1 cellular context compared by ENCODE assay signal in genomic region chr19:14405758-14406644, GRCh38.
TF ChIP-seq lines count a peak whose summit lies in the region.

No MANE protein-coding gene starts in this region.

TF ChIP-seq in K562, 482 proteins besides CTCF, POLR2A, EP300 and RAD21 (continued from another document and continues in another):
- TF ChIP-seq MAX (CRISPR knock-in tag; IDR thresholded peaks at IDR 0.05) (peak; percentile 85), ETV5 (CRISPR knock-in tag; IDR thresholded peaks at IDR 0.05; ENCODE audit: low read depth) (no peak), SPI1 (IDR thresholded peaks at IDR 0.05; ENCODE audit: borderline replicate concordance, low read depth, low read length) (no peak), KDM2B (CRISPR knock-in tag; IDR thresholded peaks at IDR 0.05) (no peak), SREBF1 (IDR thresholded peaks at IDR 0.05; ENCODE audit: borderline replicate concordance, low read depth, low read length) (no peak), SIX5 (IDR thresholded peaks at IDR 0.05; ENCODE audit: borderline replicate concordance in 1 of 2, insufficient read depth in 1 of 2, low read depth in 1 of 2, low read length in 2 of 2) (no peak), ZNF121 (CRISPR knock-in tag; conservative IDR thresholded peaks at IDR 0.05) (no peak), E4F1 (CRISPR knock-in tag; IDR thresholded peaks at IDR 0.05; ENCODE audit: borderline replicate concordance) (no peak), ZNF57 (CRISPR knock-in tag; IDR thresholded peaks at IDR 0.05) (no peak), ZNF436 (CRISPR knock-in tag; IDR thresholded peaks at IDR 0.05) (no peak), ILK (tag; IDR thresholded peaks at IDR 0.05; ENCODE audit: borderline replicate concordance, low read depth) (no peak), ELF2 (CRISPR knock-in tag; IDR thresholded peaks at IDR 0.05) (no peak), TAF9B (IDR thresholded peaks at IDR 0.05; ENCODE audit: partially characterized antibody) (no peak), JUND (IDR thresholded peaks at IDR 0.05; ENCODE audit: borderline replicate concordance, low read depth, low read length) (peak; percentile 47; the same call in 1 of the 2 replicates), JUND (tag; IDR thresholded peaks at IDR 0.05; ENCODE audit: borderline replicate concordance, low read depth, low read length) (peak; percentile 61; the same call in 1 of the 3 replicates), HNRNPUL1 (IDR thresholded peaks at IDR 0.05; ENCODE audit: low read length) (no peak), RBM15 (IDR thresholded peaks at IDR 0.05; ENCODE audit: insufficient read depth, low read length) (no peak), MTF1 (CRISPR knock-in tag; IDR thresholded peaks at IDR 0.05; ENCODE audit: borderline replicate concordance) (no peak), ZNF695 (CRISPR knock-in tag; IDR thresholded peaks at IDR 0.05) (no peak), CBX8 (IDR thresholded peaks at IDR 0.05; ENCODE audit: borderline replicate concordance, extremely low read depth, low read depth, low read length, poor library complexity, severe bottlenecking) (no peak), CBX3 (IDR thresholded peaks at IDR 0.05; ENCODE audit: borderline replicate concordance in 1 of 2, low read length in 2 of 2) (no peak), LARP7 (IDR thresholded peaks at IDR 0.05) (no peak), STAG1 (CRISPR knock-in tag; IDR thresholded peaks at IDR 0.05; ENCODE audit: borderline replicate concordance) (peak; percentile 78), CREB3 (tag; conservative IDR thresholded peaks at IDR 0.05; ENCODE audit: low read depth) (no peak), BRD4 (IDR thresholded peaks at IDR 0.05) (no peak), NRF1 (conservative IDR thresholded peaks at IDR 0.05 in 1 of 2, IDR thresholded peaks at IDR 0.05 in 1 of 2) (peak; percentile 67 to 71), SMAD4 (CRISPR knock-in tag; conservative IDR thresholded peaks at IDR 0.05) (no peak), ZNF668 (CRISPR knock-in tag; IDR thresholded peaks at IDR 0.05) (no peak), SMAD1 (IDR thresholded peaks at IDR 0.05; ENCODE audit: low read depth, low read length, partially characterized antibody) (no peak), CHD2 (IDR thresholded peaks at IDR 0.05; ENCODE audit: low read depth, low read length) (no peak), TEAD2 (tag; IDR thresholded peaks at IDR 0.05) (no peak), POLR2G (IDR thresholded peaks at IDR 0.05; ENCODE audit: low read depth, low read length) (peak; percentile 79), CEBPG (CRISPR knock-in tag; IDR thresholded peaks at IDR 0.05) (no peak), CEBPG (tag; conservative IDR thresholded peaks at IDR 0.05 in 1 of 2, IDR thresholded peaks at IDR 0.05 in 1 of 2) (no peak)
- TF ChIP-seq, protein P1, sequence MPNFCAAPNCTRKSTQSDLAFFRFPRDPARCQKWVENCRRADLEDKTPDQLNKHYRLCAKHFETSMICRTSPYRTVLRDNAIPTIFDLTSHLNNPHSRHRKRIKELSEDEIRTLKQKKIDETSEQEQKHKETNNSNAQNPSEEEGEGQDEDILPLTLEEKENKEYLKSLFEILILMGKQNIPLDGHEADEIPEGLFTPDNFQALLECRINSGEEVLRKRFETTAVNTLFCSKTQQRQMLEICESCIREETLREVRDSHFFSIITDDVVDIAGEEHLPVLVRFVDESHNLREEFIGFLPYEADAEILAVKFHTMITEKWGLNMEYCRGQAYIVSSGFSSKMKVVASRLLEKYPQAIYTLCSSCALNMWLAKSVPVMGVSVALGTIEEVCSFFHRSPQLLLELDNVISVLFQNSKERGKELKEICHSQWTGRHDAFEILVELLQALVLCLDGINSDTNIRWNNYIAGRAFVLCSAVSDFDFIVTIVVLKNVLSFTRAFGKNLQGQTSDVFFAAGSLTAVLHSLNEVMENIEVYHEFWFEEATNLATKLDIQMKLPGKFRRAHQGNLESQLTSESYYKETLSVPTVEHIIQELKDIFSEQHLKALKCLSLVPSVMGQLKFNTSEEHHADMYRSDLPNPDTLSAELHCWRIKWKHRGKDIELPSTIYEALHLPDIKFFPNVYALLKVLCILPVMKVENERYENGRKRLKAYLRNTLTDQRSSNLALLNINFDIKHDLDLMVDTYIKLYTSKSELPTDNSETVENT (CRISPR knock-in tag; IDR thresholded peaks at IDR 0.05): no peak
- TF ChIP-seq, protein P2, sequence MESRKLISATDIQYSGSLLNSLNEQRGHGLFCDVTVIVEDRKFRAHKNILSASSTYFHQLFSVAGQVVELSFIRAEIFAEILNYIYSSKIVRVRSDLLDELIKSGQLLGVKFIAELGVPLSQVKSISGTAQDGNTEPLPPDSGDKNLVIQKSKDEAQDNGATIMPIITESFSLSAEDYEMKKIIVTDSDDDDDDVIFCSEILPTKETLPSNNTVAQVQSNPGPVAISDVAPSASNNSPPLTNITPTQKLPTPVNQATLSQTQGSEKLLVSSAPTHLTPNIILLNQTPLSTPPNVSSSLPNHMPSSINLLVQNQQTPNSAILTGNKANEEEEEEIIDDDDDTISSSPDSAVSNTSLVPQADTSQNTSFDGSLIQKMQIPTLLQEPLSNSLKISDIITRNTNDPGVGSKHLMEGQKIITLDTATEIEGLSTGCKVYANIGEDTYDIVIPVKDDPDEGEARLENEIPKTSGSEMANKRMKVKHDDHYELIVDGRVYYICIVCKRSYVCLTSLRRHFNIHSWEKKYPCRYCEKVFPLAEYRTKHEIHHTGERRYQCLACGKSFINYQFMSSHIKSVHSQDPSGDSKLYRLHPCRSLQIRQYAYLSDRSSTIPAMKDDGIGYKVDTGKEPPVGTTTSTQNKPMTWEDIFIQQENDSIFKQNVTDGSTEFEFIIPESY (CRISPR knock-in tag; IDR thresholded peaks at IDR 0.05): peak; percentile 77
- TF ChIP-seq, protein P3, sequence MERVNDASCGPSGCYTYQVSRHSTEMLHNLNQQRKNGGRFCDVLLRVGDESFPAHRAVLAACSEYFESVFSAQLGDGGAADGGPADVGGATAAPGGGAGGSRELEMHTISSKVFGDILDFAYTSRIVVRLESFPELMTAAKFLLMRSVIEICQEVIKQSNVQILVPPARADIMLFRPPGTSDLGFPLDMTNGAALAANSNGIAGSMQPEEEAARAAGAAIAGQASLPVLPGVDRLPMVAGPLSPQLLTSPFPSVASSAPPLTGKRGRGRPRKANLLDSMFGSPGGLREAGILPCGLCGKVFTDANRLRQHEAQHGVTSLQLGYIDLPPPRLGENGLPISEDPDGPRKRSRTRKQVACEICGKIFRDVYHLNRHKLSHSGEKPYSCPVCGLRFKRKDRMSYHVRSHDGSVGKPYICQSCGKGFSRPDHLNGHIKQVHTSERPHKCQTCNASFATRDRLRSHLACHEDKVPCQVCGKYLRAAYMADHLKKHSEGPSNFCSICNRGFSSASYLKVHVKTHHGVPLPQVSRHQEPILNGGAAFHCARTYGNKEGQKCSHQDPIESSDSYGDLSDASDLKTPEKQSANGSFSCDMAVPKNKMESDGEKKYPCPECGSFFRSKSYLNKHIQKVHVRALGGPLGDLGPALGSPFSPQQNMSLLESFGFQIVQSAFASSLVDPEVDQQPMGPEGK (CRISPR knock-in tag; IDR thresholded peaks at IDR 0.05; ENCODE audit: borderline replicate concordance): no peak
- TF ChIP-seq, protein P4, sequence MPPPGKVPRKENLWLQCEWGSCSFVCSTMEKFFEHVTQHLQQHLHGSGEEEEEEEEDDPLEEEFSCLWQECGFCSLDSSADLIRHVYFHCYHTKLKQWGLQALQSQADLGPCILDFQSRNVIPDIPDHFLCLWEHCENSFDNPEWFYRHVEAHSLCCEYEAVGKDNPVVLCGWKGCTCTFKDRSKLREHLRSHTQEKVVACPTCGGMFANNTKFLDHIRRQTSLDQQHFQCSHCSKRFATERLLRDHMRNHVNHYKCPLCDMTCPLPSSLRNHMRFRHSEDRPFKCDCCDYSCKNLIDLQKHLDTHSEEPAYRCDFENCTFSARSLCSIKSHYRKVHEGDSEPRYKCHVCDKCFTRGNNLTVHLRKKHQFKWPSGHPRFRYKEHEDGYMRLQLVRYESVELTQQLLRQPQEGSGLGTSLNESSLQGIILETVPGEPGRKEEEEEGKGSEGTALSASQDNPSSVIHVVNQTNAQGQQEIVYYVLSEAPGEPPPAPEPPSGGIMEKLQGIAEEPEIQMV (tag; conservative IDR thresholded peaks at IDR 0.05; ENCODE audit: low read depth): no peak
- TF ChIP-seq, protein P5, sequence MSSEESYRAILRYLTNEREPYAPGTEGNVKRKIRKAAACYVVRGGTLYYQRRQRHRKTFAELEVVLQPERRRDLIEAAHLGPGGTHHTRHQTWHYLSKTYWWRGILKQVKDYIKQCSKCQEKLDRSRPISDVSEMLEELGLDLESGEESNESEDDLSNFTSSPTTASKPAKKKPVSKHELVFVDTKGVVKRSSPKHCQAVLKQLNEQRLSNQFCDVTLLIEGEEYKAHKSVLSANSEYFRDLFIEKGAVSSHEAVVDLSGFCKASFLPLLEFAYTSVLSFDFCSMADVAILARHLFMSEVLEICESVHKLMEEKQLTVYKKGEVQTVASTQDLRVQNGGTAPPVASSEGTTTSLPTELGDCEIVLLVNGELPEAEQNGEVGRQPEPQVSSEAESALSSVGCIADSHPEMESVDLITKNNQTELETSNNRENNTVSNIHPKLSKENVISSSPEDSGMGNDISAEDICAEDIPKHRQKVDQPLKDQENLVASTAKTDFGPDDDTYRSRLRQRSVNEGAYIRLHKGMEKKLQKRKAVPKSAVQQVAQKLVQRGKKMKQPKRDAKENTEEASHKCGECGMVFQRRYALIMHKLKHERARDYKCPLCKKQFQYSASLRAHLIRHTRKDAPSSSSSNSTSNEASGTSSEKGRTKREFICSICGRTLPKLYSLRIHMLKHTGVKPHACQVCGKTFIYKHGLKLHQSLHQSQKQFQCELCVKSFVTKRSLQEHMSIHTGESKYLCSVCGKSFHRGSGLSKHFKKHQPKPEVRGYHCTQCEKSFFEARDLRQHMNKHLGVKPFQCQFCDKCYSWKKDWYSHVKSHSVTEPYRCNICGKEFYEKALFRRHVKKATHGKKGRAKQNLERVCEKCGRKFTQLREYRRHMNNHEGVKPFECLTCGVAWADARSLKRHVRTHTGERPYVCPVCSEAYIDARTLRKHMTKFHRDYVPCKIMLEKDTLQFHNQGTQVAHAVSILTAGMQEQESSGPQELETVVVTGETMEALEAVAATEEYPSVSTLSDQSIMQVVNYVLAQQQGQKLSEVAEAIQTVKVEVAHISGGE (CRISPR knock-in tag; IDR thresholded peaks at IDR 0.05): no peak
- TF ChIP-seq, protein P6, sequence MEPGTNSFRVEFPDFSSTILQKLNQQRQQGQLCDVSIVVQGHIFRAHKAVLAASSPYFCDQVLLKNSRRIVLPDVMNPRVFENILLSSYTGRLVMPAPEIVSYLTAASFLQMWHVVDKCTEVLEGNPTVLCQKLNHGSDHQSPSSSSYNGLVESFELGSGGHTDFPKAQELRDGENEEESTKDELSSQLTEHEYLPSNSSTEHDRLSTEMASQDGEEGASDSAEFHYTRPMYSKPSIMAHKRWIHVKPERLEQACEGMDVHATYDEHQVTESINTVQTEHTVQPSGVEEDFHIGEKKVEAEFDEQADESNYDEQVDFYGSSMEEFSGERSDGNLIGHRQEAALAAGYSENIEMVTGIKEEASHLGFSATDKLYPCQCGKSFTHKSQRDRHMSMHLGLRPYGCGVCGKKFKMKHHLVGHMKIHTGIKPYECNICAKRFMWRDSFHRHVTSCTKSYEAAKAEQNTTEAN (CRISPR knock-in tag; IDR thresholded peaks at IDR 0.05): no peak
- TF ChIP-seq, protein P7, sequence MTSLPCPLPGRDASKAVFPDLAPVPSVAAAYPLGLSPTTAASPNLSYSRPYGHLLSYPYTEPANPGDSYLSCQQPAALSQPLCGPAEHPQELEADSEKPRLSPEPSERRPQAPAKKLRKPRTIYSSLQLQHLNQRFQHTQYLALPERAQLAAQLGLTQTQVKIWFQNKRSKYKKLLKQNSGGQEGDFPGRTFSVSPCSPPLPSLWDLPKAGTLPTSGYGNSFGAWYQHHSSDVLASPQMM (CRISPR knock-in tag; IDR thresholded peaks at IDR 0.05): no peak
- TF ChIP-seq, protein P8, sequence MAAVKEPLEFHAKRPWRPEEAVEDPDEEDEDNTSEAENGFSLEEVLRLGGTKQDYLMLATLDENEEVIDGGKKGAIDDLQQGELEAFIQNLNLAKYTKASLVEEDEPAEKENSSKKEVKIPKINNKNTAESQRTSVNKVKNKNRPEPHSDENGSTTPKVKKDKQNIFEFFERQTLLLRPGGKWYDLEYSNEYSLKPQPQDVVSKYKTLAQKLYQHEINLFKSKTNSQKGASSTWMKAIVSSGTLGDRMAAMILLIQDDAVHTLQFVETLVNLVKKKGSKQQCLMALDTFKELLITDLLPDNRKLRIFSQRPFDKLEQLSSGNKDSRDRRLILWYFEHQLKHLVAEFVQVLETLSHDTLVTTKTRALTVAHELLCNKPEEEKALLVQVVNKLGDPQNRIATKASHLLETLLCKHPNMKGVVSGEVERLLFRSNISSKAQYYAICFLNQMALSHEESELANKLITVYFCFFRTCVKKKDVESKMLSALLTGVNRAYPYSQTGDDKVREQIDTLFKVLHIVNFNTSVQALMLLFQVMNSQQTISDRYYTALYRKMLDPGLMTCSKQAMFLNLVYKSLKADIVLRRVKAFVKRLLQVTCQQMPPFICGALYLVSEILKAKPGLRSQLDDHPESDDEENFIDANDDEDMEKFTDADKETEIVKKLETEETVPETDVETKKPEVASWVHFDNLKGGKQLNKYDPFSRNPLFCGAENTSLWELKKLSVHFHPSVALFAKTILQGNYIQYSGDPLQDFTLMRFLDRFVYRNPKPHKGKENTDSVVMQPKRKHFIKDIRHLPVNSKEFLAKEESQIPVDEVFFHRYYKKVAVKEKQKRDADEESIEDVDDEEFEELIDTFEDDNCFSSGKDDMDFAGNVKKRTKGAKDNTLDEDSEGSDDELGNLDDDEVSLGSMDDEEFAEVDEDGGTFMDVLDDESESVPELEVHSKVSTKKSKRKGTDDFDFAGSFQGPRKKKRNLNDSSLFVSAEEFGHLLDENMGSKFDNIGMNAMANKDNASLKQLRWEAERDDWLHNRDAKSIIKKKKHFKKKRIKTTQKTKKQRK (IDR thresholded peaks at IDR 0.05; ENCODE audit: borderline replicate concordance, low read depth, low read length): no peak
